ENCODE assay signal across 15 cellular contexts in genomic region chr9:38387751-38388150, GRCh38. TPM values are rescaled to one million over a fixed set of nuclear protein-coding genes. Genes with fewer than 3 reads are reported as not detected.
"Had no signal": no experiment of that assay in that cellular context is flagged by ENCODE, and none has a peak within 500 bp of the region (broad histone marks: within the 10 kb centered on the region; RNA-seq: fewer than 3 reads in every experiment).

No MANE protein-coding gene starts in this region.

- ATAC-seq: activated naive CD8-positive, alpha-beta T cell treated with anti-CD3 and anti-CD28 coated beads, Interleukin-2, amount 50 U/mL, for 24 hours; left colon; pancreas had no signal

- H3K27me3 ChIP-seq: pancreas, upper lobe of left lung had no signal

- H3K36me3 ChIP-seq: pancreas, upper lobe of left lung had no signal

- FAIRE-seq: pancreas, small intestine had no signal

- H3K9me3 Mint-ChIP-seq: activated naive CD8-positive, alpha-beta T cell treated with anti-CD3 and anti-CD28 coated beads, Interleukin-2, amount 50 U/mL, for 24 hours; central memory CD8-positive, alpha-beta T cell had no signal

- H3K27ac Mint-ChIP-seq: activated CD4-positive, alpha-beta memory T cell treated with anti-CD3 and anti-CD28 coated beads, Interleukin-2, amount 10 ng/mL, durations not matched to agents 7 days and 5 days; activated naive CD8-positive, alpha-beta T cell treated with anti-CD3 and anti-CD28 coated beads, Interleukin-2, amount 50 U/mL, for 24 hours had no signal

- H3K27ac ChIP-seq: pancreas, SK-N-MC, upper lobe of left lung, VCaP had no signal

- H3K9me3 ChIP-seq: pancreas had no signal

- H3K4me3 ChIP-seq: pancreas, SK-N-MC, upper lobe of left lung had no signal

- H3K4me3 Mint-ChIP-seq: activated CD4-positive, alpha-beta memory T cell treated with anti-CD3 and anti-CD28 coated beads, Interleukin-2, amount 10 ng/mL, durations not matched to agents 7 days and 5 days; activated naive CD8-positive, alpha-beta T cell treated with anti-CD3 and anti-CD28 coated beads, Interleukin-2, amount 50 U/mL, for 24 hours; central memory CD8-positive, alpha-beta T cell had no signal

- DNase-seq: activated CD4-positive, alpha-beta memory T cell treated with anti-CD3 and anti-CD28 coated beads, Interleukin-2, amount 10 ng/mL, durations not matched to agents 7 days and 5 days; activated CD8-positive, alpha-beta memory T cell treated with anti-CD3 and anti-CD28 coated beads, Interleukin-2, amount 50 U/mL, for 48 hours; activated naive CD4-positive, alpha-beta T cell; activated naive CD8-positive, alpha-beta T cell treated with anti-CD3 and anti-CD28 coated beads, Interleukin-2, amount 50 U/mL, for 24 hours; glutamatergic neuron; left colon; mammary epithelial cell; pancreas; small intestine; T-helper 1 cell; upper lobe of left lung had no signal

RNA-seq across cellular contexts. Expression of gene IGFBPL1, which starts 36.5 kb away (rescaled TPM):
- total RNA-seq: mammary epithelial cell, subcutaneous adipose tissue had no signal
